ENCODE assay signal across 8 cellular contexts in the genomic region with DNA sequence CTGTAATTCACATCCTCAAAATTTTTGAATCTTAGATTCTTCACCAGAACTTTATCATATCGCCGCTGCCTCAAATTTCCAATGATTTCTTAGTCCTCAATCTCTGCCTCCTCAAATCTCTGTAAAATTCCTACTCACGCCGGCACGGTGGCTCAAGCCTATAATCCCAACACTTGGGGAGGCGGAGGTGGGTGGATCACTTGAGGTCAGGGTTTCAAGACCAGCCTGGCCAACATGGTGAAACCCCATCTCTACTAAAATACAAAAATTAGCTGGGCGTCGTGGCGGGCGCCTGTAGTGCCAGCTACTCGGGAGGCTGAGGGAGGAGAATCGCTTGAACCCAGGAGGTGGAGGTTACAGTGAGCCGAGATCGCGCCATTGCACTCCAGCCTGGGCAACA. TPM values are rescaled to one million over a fixed set of nuclear protein-coding genes. Genes with fewer than 3 reads are reported as not detected.
DNase-seq lines count a peak whose midpoint lies in the region; ATAC-seq and TF ChIP-seq lines count a peak whose summit lies in the region.
"Not testable (repeated sequence)": the region's sequence is repeated elsewhere in the genome, so short reads cannot be mapped to it uniquely, and the experiment has no call there.

No MANE protein-coding gene starts in this region.

- intact Hi-C loops in CD8-positive, alpha-beta T cell (cut with DNase I, micrococcal nuclease), result loop anchor here (5.0 to 10.0 kb wide), 6 partner anchors 157 to 1583 kb away; a partner anchor contains a TSS

- H3K79me2 ChIP-seq in SU-DHL-6 (ENCODE audit: insufficient read depth, low read length) (peaks cover 41% of the 10 kb centered on the region), hepatocyte (peaks cover 37% of the 10 kb centered on the region)

- H3K4me1 Mint-ChIP-seq in CD8-positive, alpha-beta T cell (ENCODE audit: low read depth), result peaks cover 39% of the 10 kb centered on the region
- peaks cover 58% of the 10 kb centered on the region for H3K4me1 Mint-ChIP-seq in activated T-cell treated with anti-CD3 and anti-CD28 coated beads, Interleukin-2, amount 50 U/mL, for 72 hours (ENCODE audit: low read depth)
- H3K4me1 Mint-ChIP-seq in chondrocyte (ENCODE audit: low read depth), result peaks cover 31% of the 10 kb centered on the region
- H3K4me1 Mint-ChIP-seq in neural crest cell, result peaks cover 40% of the 10 kb centered on the region
- peaks cover 64% of the 10 kb centered on the region for H3K4me1 Mint-ChIP-seq in stimulated activated naive CD8-positive, alpha-beta T cell treated with anti-CD3 and anti-CD28 coated beads, Interleukin-15, amount 100 ng/mL, for 72 hours

- not testable (repeated sequence) for H4K20me1 ChIP-seq in SU-DHL-6 (ENCODE audit: low read depth, low read length)
- peaks cover 25% of the 10 kb centered on the region for H4K20me1 ChIP-seq in hepatocyte (ENCODE audit: insufficient read depth, poor library complexity, severe bottlenecking)

- not testable (repeated sequence) for H3K9me3 Mint-ChIP-seq in CD8-positive, alpha-beta T cell; activated T-cell treated with anti-CD3 and anti-CD28 coated beads, Interleukin-2, amount 50 U/mL, for 72 hours; chondrocyte (ENCODE audit: low read depth); neural crest cell
- H3K9me3 Mint-ChIP-seq in stimulated activated naive CD8-positive, alpha-beta T cell treated with anti-CD3 and anti-CD28 coated beads, Interleukin-15, amount 100 ng/mL, for 72 hours, result peaks cover 9 to 11% of the 10 kb centered on the region in 2 donors

- peaks cover 24% of the 10 kb centered on the region for H3K4me1 ChIP-seq in CD8-positive, alpha-beta T cell (ENCODE audit: insufficient read depth, low read length)
- H3K4me1 ChIP-seq in HUES6 (ENCODE audit: control insufficient read depth, insufficient read depth, low read length); hepatocyte (ENCODE audit: insufficient read depth): not testable (repeated sequence)

- H2AFZ ChIP-seq in SU-DHL-6 (ENCODE audit: low read depth, low read length, severe bottlenecking), result peak overlapping the region; percentile 35
- H2AFZ ChIP-seq in hepatocyte, result not testable (repeated sequence)

- peak overlapping the region; percentile 96 for H3K4me2 ChIP-seq in SU-DHL-6 (ENCODE audit: low read depth, low read length, poor library complexity, severe bottlenecking)
- H3K4me2 ChIP-seq in hepatocyte, result peak overlapping the region; percentile 88

- not testable (repeated sequence) for TF ChIP-seq CTCF in CD8-positive, alpha-beta T cell (IDR thresholded peaks at IDR 0.05); SU-DHL-6 (IDR thresholded peaks at IDR 0.05; ENCODE audit: insufficient read depth, low read length, poor library complexity, severe bottlenecking); chondrocyte (IDR thresholded peaks at IDR 0.05); hepatocyte (IDR thresholded peaks at IDR 0.05; ENCODE audit: poor library complexity); neural crest cell (conservative IDR thresholded peaks at IDR 0.05)

- not testable (repeated sequence) for ATAC-seq in CD8-positive, alpha-beta T cell; activated T-cell treated with anti-CD3 and anti-CD28 coated beads, Interleukin-2, amount 50 U/mL, for 72 hours (replicated peaks in 1 of 2); stimulated activated naive CD8-positive, alpha-beta T cell treated with anti-CD3 and anti-CD28 coated beads, Interleukin-15, amount 100 ng/mL, for 72 hours

- H3K9me2 ChIP-seq in SU-DHL-6 (replicated peaks; ENCODE audit: insufficient read depth, low read length); hepatocyte (replicated peaks; ENCODE audit: insufficient read depth): not testable (repeated sequence)

- H3K4me3 Mint-ChIP-seq in CD8-positive, alpha-beta T cell, result peak overlapping the region; percentile 73
- peak overlapping the region; percentile 74 to 100 for H3K4me3 Mint-ChIP-seq in activated T-cell treated with anti-CD3 and anti-CD28 coated beads, Interleukin-2, amount 50 U/mL, for 72 hours
- H3K4me3 Mint-ChIP-seq in chondrocyte (ENCODE audit: unreplicated experiment) (peak overlapping the region; percentile 46), neural crest cell (peak overlapping the region; percentile 99)
- H3K4me3 Mint-ChIP-seq in stimulated activated naive CD8-positive, alpha-beta T cell treated with anti-CD3 and anti-CD28 coated beads, Interleukin-15, amount 100 ng/mL, for 72 hours, result peak overlapping the region; percentile 62 to 71

- POLR2A ChIA-PET in CD8-positive, alpha-beta T cell (lab: Charles Lee), result not testable (repeated sequence)

- peaks cover 19% of the 10 kb centered on the region for H3F3A ChIP-seq in SU-DHL-6 (ENCODE audit: insufficient read depth)

- H3K36me3 Mint-ChIP-seq in CD8-positive, alpha-beta T cell; activated T-cell treated with anti-CD3 and anti-CD28 coated beads, Interleukin-2, amount 50 U/mL, for 72 hours (ENCODE audit: insufficient read depth in 2 of 2); chondrocyte (ENCODE audit: low read depth); neural crest cell (ENCODE audit: low read depth): not testable (repeated sequence)

- not testable (repeated sequence) for H3K27ac ChIP-seq in CD8-positive, alpha-beta T cell (ENCODE audit: low read depth, low read length); HUES6 (ENCODE audit: low read depth, low read length); hepatocyte
- H3K27ac ChIP-seq in SU-DHL-6 (ENCODE audit: low read depth, low read length), result peak overlapping the region; percentile 65; the same call in 1 of the 2 replicates

- not testable (repeated sequence) for H3K9me3 ChIP-seq in CD8-positive, alpha-beta T cell (ENCODE audit: low read length); HUES6 (ENCODE audit: control insufficient read depth, insufficient read depth, low read depth, low read length); SU-DHL-6 (ENCODE audit: insufficient read depth, low read length); hepatocyte (ENCODE audit: low read depth)

- DNase-seq in CD8-positive, alpha-beta T cell; activated T-cell treated with anti-CD3 and anti-CD28 coated beads, Interleukin-2, amount 50 U/mL, for 72 hours; hepatocyte (ENCODE audit: low spot score); neural crest cell (ENCODE audit: low read depth, low spot score); stimulated activated naive CD8-positive, alpha-beta T cell treated with anti-CD3 and anti-CD28 coated beads, Interleukin-15, amount 100 ng/mL, for 72 hours: not testable (repeated sequence)
- DNase-seq in chondrocyte (ENCODE audit: low spot score), result peak; percentile 29

- CTCF ChIA-PET in CD8-positive, alpha-beta T cell (lab: Charles Lee), result interaction anchor here (0.9 to 1.7 kb wide), 3 partner anchors 10 to 77 kb away, joined by 3 to 6 read pairs (median 5); no protein-coding TSS in a partner anchor

- H3K4me3 ChIP-seq in CD8-positive, alpha-beta T cell (ENCODE audit: low read depth, low read length), result not testable (repeated sequence)
- H3K4me3 ChIP-seq in HUES6 (ENCODE audit: low read depth, low read length) (peak overlapping the region; percentile 69), SU-DHL-6 (ENCODE audit: insufficient read depth, low read length, poor library complexity, severe bottlenecking) (peak overlapping the region; percentile 27), hepatocyte (peak overlapping the region; percentile 58)

- not testable (repeated sequence) for H3K27me3 Mint-ChIP-seq in CD8-positive, alpha-beta T cell (ENCODE audit: low read depth); activated T-cell treated with anti-CD3 and anti-CD28 coated beads, Interleukin-2, amount 50 U/mL, for 72 hours (ENCODE audit: low read depth); chondrocyte (ENCODE audit: low read depth); neural crest cell (ENCODE audit: low read depth); stimulated activated naive CD8-positive, alpha-beta T cell treated with anti-CD3 and anti-CD28 coated beads, Interleukin-15, amount 100 ng/mL, for 72 hours

- not testable (repeated sequence) for H3K27ac Mint-ChIP-seq in CD8-positive, alpha-beta T cell; neural crest cell (ENCODE audit: unreplicated experiment)
- peak overlapping the region; percentile 77 for H3K27ac Mint-ChIP-seq in activated T-cell treated with anti-CD3 and anti-CD28 coated beads, Interleukin-2, amount 50 U/mL, for 72 hours
- H3K27ac Mint-ChIP-seq in chondrocyte (ENCODE audit: unreplicated experiment), result peak overlapping the region; percentile 77
- peak overlapping the region in 1 of 2 donors; percentile 46 for H3K27ac Mint-ChIP-seq in stimulated activated naive CD8-positive, alpha-beta T cell treated with anti-CD3 and anti-CD28 coated beads, Interleukin-15, amount 100 ng/mL, for 72 hours

- not testable (repeated sequence) for H3K9ac ChIP-seq in HUES6 (ENCODE audit: low read length); SU-DHL-6 (ENCODE audit: low read length)

- not testable (repeated sequence) for H3K36me3 ChIP-seq in CD8-positive, alpha-beta T cell (ENCODE audit: insufficient read depth, low read length); HUES6 (ENCODE audit: control insufficient read depth, insufficient read depth, low read length); SU-DHL-6 (ENCODE audit: low read length); hepatocyte (replicated peaks; ENCODE audit: insufficient read depth, low read depth)

- WGBS in hepatocyte (ENCODE audit: low lambda C conversion rate, missing lambda C conversion rate), result 89% methylated on average over 15 of the region's 15 CpGs

- not testable (repeated sequence) for H3K27me3 ChIP-seq in CD8-positive, alpha-beta T cell (ENCODE audit: insufficient read depth, low read length); HUES6 (ENCODE audit: control insufficient read depth, insufficient read depth, low read length); SU-DHL-6 (ENCODE audit: low read length); hepatocyte

RNA-seq across cellular contexts. Expression of a gene that starts 0.8 kb away (rescaled TPM):
- total RNA-seq in CD8-positive, alpha-beta T cell, result 1 to 10 TPM; 5.4 to 6.6 TPM
- total RNA-seq in activated T-cell treated with anti-CD3 and anti-CD28 coated beads, Interleukin-2, amount 50 U/mL, for 72 hours, result 10 to 100 TPM; 47.0 to 62.3 TPM
- 73.6 to 78.2 TPM (median 74.9 TPM) in 3 replicates for total RNA-seq in chondrocyte
- 49.0 and 57.0 TPM in 2 replicates for total RNA-seq in hepatocyte
- polyA plus RNA-seq in hepatocyte, result 20.7 and 23.5 TPM in 2 replicates
- 210 and 216 TPM in 2 replicates for total RNA-seq in neural crest cell

RNA-seq across cellular contexts. Expression of a gene that starts 5.5 kb away (rescaled TPM):
- total RNA-seq in CD8-positive, alpha-beta T cell, result 10 to 100 TPM; 15.3 to 16.3 TPM
- 10 to 100 TPM; 30.5 to 30.6 TPM for total RNA-seq in activated T-cell treated with anti-CD3 and anti-CD28 coated beads, Interleukin-2, amount 50 U/mL, for 72 hours
- total RNA-seq in chondrocyte, result 22.3 to 24.7 TPM (median 22.5 TPM) in 3 replicates
- total RNA-seq in hepatocyte, result 11.3 and 12.4 TPM in 2 replicates
- 9.2 and 13.2 TPM in 2 replicates for polyA plus RNA-seq in hepatocyte
- total RNA-seq in neural crest cell, result 22.6 and 25.8 TPM in 2 replicates

RNA-seq across cellular contexts. Expression of a gene that starts 53.9 kb away (rescaled TPM):
- 10 to 100 TPM; 29.5 to 32.5 TPM for total RNA-seq in CD8-positive, alpha-beta T cell
- total RNA-seq in activated T-cell treated with anti-CD3 and anti-CD28 coated beads, Interleukin-2, amount 50 U/mL, for 72 hours, result 100 to 1,000 TPM; 214 to 237 TPM
- 290 to 445 TPM (median 444 TPM) in 3 replicates for total RNA-seq in chondrocyte
- 82.0 and 86.4 TPM in 2 replicates for total RNA-seq in hepatocyte
- 35.3 and 42.4 TPM in 2 replicates for polyA plus RNA-seq in hepatocyte
- total RNA-seq in neural crest cell, result 121 and 131 TPM in 2 replicates

Comparison
In these comparisons a context has a peak if more than half of its experiments do, and no peak if none do; other contexts are left out.
1. H3K4me3 Mint-ChIP-seq: peak in every context shown above with its lines; median percentile 99 in neural crest cell; 87 in activated T-cell treated with anti-CD3 and anti-CD28 coated beads, Interleukin-2, amount 50 U/mL, for 72 hours; 73 in CD8-positive, alpha-beta T cell; 66 in stimulated activated naive CD8-positive, alpha-beta T cell treated with anti-CD3 and anti-CD28 coated beads, Interleukin-15, amount 100 ng/mL, for 72 hours; 46 in chondrocyte.